Comparison of ENCODE assay signal across 23 cellular contexts in genomic region chr3:67661079-67661478, GRCh38. TPM values are rescaled to one million over a fixed set of nuclear protein-coding genes. Genes with fewer than 3 reads are reported as not detected.
DNase-seq lines count a peak whose midpoint lies in the region; ATAC-seq, FAIRE-seq and TF ChIP-seq lines count a peak whose summit lies in the region.
"Had no signal": no experiment of that assay in that cellular context is flagged by ENCODE, and none has a peak within 500 bp of the region (broad histone marks: within the 10 kb centered on the region; RNA-seq: fewer than 3 reads in every experiment).

No MANE protein-coding gene starts in this region.

- H3K27me3 Mint-ChIP-seq in glutamatergic neuron (ENCODE audit: unreplicated experiment), result no peaks in the 10 kb centered on the region

- peaks cover under 1% of the 10 kb centered on the region for H3K9me3 Mint-ChIP-seq in glutamatergic neuron (ENCODE audit: unreplicated experiment)
- H3K9me3 Mint-ChIP-seq: GM23338 had no signal

- no peak for DNase-seq in HepG2 (ENCODE audit: low spot score)
- peak; percentile 12 to 72 for DNase-seq in cardiac fibroblast (ENCODE audit: low read depth in 2 of 2)
- peak; percentile 45 for DNase-seq in fibroblast of the aortic adventitia (ENCODE audit: low read depth)
- peak; percentile 46 for DNase-seq in skeletal muscle cell (ENCODE audit: low read depth)
- no peak for DNase-seq in COLO668 (lab: John Stamatoyannopoulos, UW; ENCODE audit: unreplicated experiment)
- no peak for DNase-seq in NCI-H526 (lab: John Stamatoyannopoulos, UW)
- DNase-seq in glutamatergic neuron, result no peak
- DNase-seq: BE2C, Calu3, DMS153, IMR-90, NCI-H1092 treated with DMSO at 0.1 percent for 48 hours, NCI-H1436 treated with DMSO at 0.1 percent for 48 hours, NCI-H1930, NCI-H2227 treated with DMSO at 0.1 percent for 48 hours, NCI-H524 had no signal

- no TSS peak for BruUV-seq in HepG2 (replicated peaks; lab: Mats Ljungman, UMichigan)

- H3K4me2 ChIP-seq in HepG2 (ENCODE audit: low read depth, low read length), result no peak overlapping the region
- H3K4me2 ChIP-seq: GM23338, KMS-11 had no signal

- H3K27ac Mint-ChIP-seq in glutamatergic neuron (ENCODE audit: unreplicated experiment), result no peak overlapping the region
- H3K27ac Mint-ChIP-seq: GM23338 had no signal

- POLR2A ChIA-PET in HepG2 (lab: Yijun Ruan, JAX), result no interaction called here

- H3K27me3 ChIP-seq in liver (ENCODE audit: control insufficient read depth in 4 of 4, insufficient read depth in 4 of 4, low read length in 3 of 4) (no peaks in the 10 kb centered on the region), HepG2 (ENCODE audit: control insufficient read depth in 1 of 2, insufficient read depth in 2 of 2, low read length in 2 of 2) (no peaks in the 10 kb centered on the region)
- H3K27me3 ChIP-seq: BE2C had no signal

- no peaks in the 10 kb centered on the region for H3K4me1 Mint-ChIP-seq in glutamatergic neuron (ENCODE audit: low read depth, unreplicated experiment)

- H3K4me1 ChIP-seq in liver (ENCODE audit: control insufficient read depth in 4 of 4, insufficient read depth in 4 of 4, low read length in 3 of 4) (peaks cover 0 to 1% (median 0%) of the 10 kb centered on the region in 4 donors), HepG2 (ENCODE audit: insufficient read depth, low read length) (no peaks in the 10 kb centered on the region)
- H3K4me1 ChIP-seq: BE2C, HAP-1 had no signal

- no peaks in the 10 kb centered on the region for H4K20me1 ChIP-seq in HepG2 (ENCODE audit: insufficient read depth, low read length)

- in situ Hi-C loops in HepG2 (cut with HindIII; ENCODE audit: extremely low pct_ligation_motif_present, low pct_unique_long_range_greater_than_20kb), result no loop called here

- TF ChIP-seq POLR2A in HepG2 (IDR thresholded peaks at IDR 0.05; ENCODE audit: insufficient read depth in 1 of 2, low read depth in 2 of 2, low read length in 2 of 2), result no peak

- H3K4me3 Mint-ChIP-seq in glutamatergic neuron (ENCODE audit: unreplicated experiment), result no peak overlapping the region
- H3K4me3 Mint-ChIP-seq: GM23338 had no signal

- no peak overlapping the region for H2AFZ ChIP-seq in HepG2 (ENCODE audit: low read length)
- H2AFZ ChIP-seq: GM23338 had no signal

- CTCF ChIA-PET in HepG2 (lab: Yijun Ruan, JAX; ENCODE audit: low intra/inter-chr PET ratio, low total read pairs), result no interaction called here

- no peak for TF ChIP-seq RAD21 in liver (IDR thresholded peaks at IDR 0.05)
- TF ChIP-seq RAD21 in HepG2 (CRISPR knock-in tag; IDR thresholded peaks at IDR 0.05), result no peak

- no peaks in the 10 kb centered on the region for H3K79me2 ChIP-seq in HepG2 (ENCODE audit: insufficient read depth, low read length)

- 78% methylated on average over 1 of the region's 1 CpG for WGBS in liver
- 90% methylated on average over 1 of the region's 1 CpG for WGBS in HepG2 (ENCODE audit: low lambda C conversion rate)

- intact Hi-C loops in HepG2 (cut with micrococcal nuclease; ENCODE audit: unreplicated experiment), result no loop called here

- H3K4me3 ChIP-seq in liver (ENCODE audit: low read depth in 1 of 3, low read length in 3 of 3), result no peak overlapping the region
- H3K4me3 ChIP-seq in HepG2 (replicated peaks in 1 of 3; ENCODE audit: insufficient read depth in 1 of 3, low read depth in 2 of 3, low read length in 3 of 3), result no peak overlapping the region
- no peak overlapping the region for H3K4me3 ChIP-seq in cardiac fibroblast (replicated peaks in 1 of 2; ENCODE audit: low read depth in 2 of 2, low read length in 2 of 2)
- no peak overlapping the region for H3K4me3 ChIP-seq in fibroblast of the aortic adventitia (ENCODE audit: low read depth, low read length)
- H3K4me3 ChIP-seq in skeletal muscle cell (ENCODE audit: low read depth, low read length), result no peak overlapping the region
- H3K4me3 ChIP-seq: GM23338, HAP-1 had no signal

- ATAC-seq in HepG2, result no peak
- ATAC-seq: GM23338 had no signal

- H3K9ac ChIP-seq in liver (ENCODE audit: low read depth in 1 of 2, low read length in 2 of 2), result no peak overlapping the region
- H3K9ac ChIP-seq in HepG2 (ENCODE audit: insufficient read depth, low read depth, low read length), result no peak overlapping the region
- H3K9ac ChIP-seq: KMS-11 had no signal

- H3K36me3 ChIP-seq in liver (ENCODE audit: control insufficient read depth in 4 of 4, insufficient read depth in 3 of 4, low read depth in 1 of 4, low read length in 3 of 4), result no peaks in the 10 kb centered on the region
- no peaks in the 10 kb centered on the region for H3K36me3 ChIP-seq in HepG2 (replicated peaks in 1 of 2; ENCODE audit: control insufficient read depth in 1 of 2, insufficient read depth in 2 of 2, low read length in 2 of 2)
- H3K36me3 ChIP-seq: BE2C, HAP-1 had no signal

- H3K27ac ChIP-seq in liver (ENCODE audit: low read depth in 1 of 2, low read length in 2 of 2), result no peak overlapping the region
- no peak overlapping the region for H3K27ac ChIP-seq in HepG2 (ENCODE audit: extremely low read length, insufficient read depth, low read length)
- H3K27ac ChIP-seq: KMS-11 had no signal

- H3K9me3 ChIP-seq in liver (ENCODE audit: control insufficient read depth in 4 of 4, low read length in 3 of 4) (no peaks in the 10 kb centered on the region), HepG2 (ENCODE audit: low read length) (no peaks in the 10 kb centered on the region)
- H3K9me3 ChIP-seq: BE2C, HAP-1 had no signal

- TF ChIP-seq CTCF in liver (IDR thresholded peaks at IDR 0.05; ENCODE audit: low read depth, low read length, missing input control) (no peak), HepG2 (CRISPR knock-in tag; IDR thresholded peaks at IDR 0.05) (no peak), cardiac fibroblast (IDR thresholded peaks at IDR 0.05; ENCODE audit: low read depth, low read length) (no peak), fibroblast of the aortic adventitia (IDR thresholded peaks at IDR 0.05; ENCODE audit: insufficient read depth, low read length) (no peak), glutamatergic neuron (IDR thresholded peaks at IDR 0.05; ENCODE audit: partially characterized antibody, unreplicated experiment) (no peak)

- no peaks in the 10 kb centered on the region for H3K36me3 Mint-ChIP-seq in glutamatergic neuron (ENCODE audit: unreplicated experiment)

- FAIRE-seq in HepG2 (lab: Jason Lieb, UNC), result no peak
- FAIRE-seq: G401.6, GM12892, RCC 7860 had no signal

- TF ChIP-seq EP300 in HepG2 (IDR thresholded peaks at IDR 0.05; ENCODE audit: low read depth in 2 of 2, low read length in 2 of 2) (no peak), HepG2 (CRISPR knock-in tag; IDR thresholded peaks at IDR 0.05; ENCODE audit: borderline replicate concordance) (no peak)

TF ChIP-seq in liver, 16 proteins besides CTCF, POLR2A, EP300 and RAD21:
- TF ChIP-seq EGR1 (IDR thresholded peaks at IDR 0.05; ENCODE audit: low read depth in 2 of 2), result no peak
- peak; percentile 60 for TF ChIP-seq NR2F2 (IDR thresholded peaks at IDR 0.05)

TF ChIP-seq in HepG2, 621 proteins besides CTCF, POLR2A, EP300 and RAD21 (continues in another document):
- TF ChIP-seq YEATS4 (CRISPR knock-in tag; IDR thresholded peaks at IDR 0.05; ENCODE audit: borderline replicate concordance) (no peak), TSC22D2 (CRISPR knock-in tag; IDR thresholded peaks at IDR 0.05; ENCODE audit: borderline replicate concordance) (no peak), CREB3 (CRISPR knock-in tag; IDR thresholded peaks at IDR 0.05) (no peak), SIN3A (IDR thresholded peaks at IDR 0.05; ENCODE audit: borderline replicate concordance, low read depth, low read length) (no peak), ZFX (CRISPR knock-in tag; IDR thresholded peaks at IDR 0.05; ENCODE audit: low read depth) (no peak), ZFP1 (CRISPR knock-in tag; IDR thresholded peaks at IDR 0.05) (no peak), ZNF570 (CRISPR knock-in tag; IDR thresholded peaks at IDR 0.05; ENCODE audit: borderline replicate concordance) (no peak), FOXO1 (CRISPR knock-in tag; IDR thresholded peaks at IDR 0.05) (no peak), FOXC1 (CRISPR knock-in tag; IDR thresholded peaks at IDR 0.05; ENCODE audit: borderline replicate concordance) (no peak), GLI4 (CRISPR knock-in tag; IDR thresholded peaks at IDR 0.05; ENCODE audit: borderline replicate concordance) (no peak)

RNA-seq across cellular contexts. Expression of gene SUCLG2, which starts 6.7 kb away (rescaled TPM):
- total RNA-seq in liver (100 to 1,000 TPM in 1 of 2 donors, 10 to 100 TPM in 1; 45.3 to 114 TPM), HepG2 (2016; rRNA removed; fragmentation: Illumina TruSeq; extraction: Trizol) (64.9 and 79.4 TPM in 2 replicates), fibroblast of the aortic adventitia (ENCODE audit: low replicate concordance) (37.2 and 73.9 TPM in 2 replicates), glutamatergic neuron (ENCODE audit: unreplicated experiment) (4.3 TPM)
- polyA plus RNA-seq in liver (100 to 1,000 TPM in 1 of 2 donors, 10 to 100 TPM in 1; 77.2 to 108 TPM), HepG2 (2011; rRNA removed) (13.5 and 21.4 TPM in 2 replicates)
- 33.0 and 34.5 TPM in 2 replicates for total RNA-seq in HepG2 (2016; cell fraction: cytosol; rRNA removed; fragmentation: Illumina TruSeq; extraction: Trizol; ENCODE audit: low read depth)
- 65.0 and 77.2 TPM in 2 replicates for total RNA-seq in HepG2 (2016; cell fraction: insoluble cytoplasmic fraction; rRNA removed; fragmentation: Illumina TruSeq; extraction: Trizol)
- 28.2 and 33.3 TPM in 2 replicates for total RNA-seq in HepG2 (2016; cell fraction: membrane; rRNA removed; fragmentation: Illumina TruSeq; extraction: Trizol)
- total RNA-seq in HepG2 (2016; cell fraction: nucleus; rRNA removed; fragmentation: Illumina TruSeq; extraction: Trizol), result 40.6 and 43.6 TPM in 2 replicates
- polyA plus RNA-seq in HepG2 (2011; cell fraction: cytosol; rRNA removed), result 12.9 and 15.9 TPM in 2 replicates
- polyA plus RNA-seq in HepG2 (2011; cell fraction: nucleus; rRNA removed), result 3.4 and 4.4 TPM in 2 replicates
- polyA plus RNA-seq in HepG2 (2012), result 27.9 and 45.3 TPM in 2 replicates
- 10.9 and 11.1 TPM in 2 replicates for polyA plus RNA-seq in HepG2 (2016; cell fraction: cytosol; fragmentation: Illumina TruSeq; extraction: Trizol; ENCODE audit: low read depth)
- 70.4 and 76.1 TPM in 2 replicates for polyA plus RNA-seq in HepG2 (2016; cell fraction: insoluble cytoplasmic fraction; fragmentation: Illumina TruSeq; extraction: Trizol; ENCODE audit: low read depth)
- 20.7 and 22.2 TPM in 2 replicates for polyA plus RNA-seq in HepG2 (2016; cell fraction: membrane; fragmentation: Illumina TruSeq; extraction: Trizol; ENCODE audit: low read depth)
- 25.5 and 26.9 TPM in 2 replicates for polyA plus RNA-seq in HepG2 (2016; cell fraction: nucleus; fragmentation: Illumina TruSeq; extraction: Trizol; ENCODE audit: insufficient read depth, low read depth)
- 5.1 and 7.9 TPM in 2 replicates for polyA minus RNA-seq in HepG2 (2011; rRNA and poly(A)+ RNA removed; ENCODE audit: low replicate concordance)
- polyA minus RNA-seq in HepG2 (2011; cell fraction: cytosol; rRNA and poly(A)+ RNA removed), result 20.6 and 21.5 TPM in 2 replicates
- polyA minus RNA-seq in HepG2 (2011; cell fraction: nucleus; rRNA and poly(A)+ RNA removed), result 30.3 and 32.4 TPM in 2 replicates

Comparison
In these comparisons a context has a peak if more than half of its experiments do, and no peak if none do; other contexts are left out.
1. DNase-seq: peak in cardiac fibroblast (2 of 2), fibroblast of the aortic adventitia (single experiment) and skeletal muscle cell (single experiment); none in HepG2 (single experiment), COLO668 (single experiment), NCI-H526 (0 of 2) and glutamatergic neuron (single experiment).